Comparison of ENCODE assay signal across 9 cellular contexts in the genomic region with DNA sequence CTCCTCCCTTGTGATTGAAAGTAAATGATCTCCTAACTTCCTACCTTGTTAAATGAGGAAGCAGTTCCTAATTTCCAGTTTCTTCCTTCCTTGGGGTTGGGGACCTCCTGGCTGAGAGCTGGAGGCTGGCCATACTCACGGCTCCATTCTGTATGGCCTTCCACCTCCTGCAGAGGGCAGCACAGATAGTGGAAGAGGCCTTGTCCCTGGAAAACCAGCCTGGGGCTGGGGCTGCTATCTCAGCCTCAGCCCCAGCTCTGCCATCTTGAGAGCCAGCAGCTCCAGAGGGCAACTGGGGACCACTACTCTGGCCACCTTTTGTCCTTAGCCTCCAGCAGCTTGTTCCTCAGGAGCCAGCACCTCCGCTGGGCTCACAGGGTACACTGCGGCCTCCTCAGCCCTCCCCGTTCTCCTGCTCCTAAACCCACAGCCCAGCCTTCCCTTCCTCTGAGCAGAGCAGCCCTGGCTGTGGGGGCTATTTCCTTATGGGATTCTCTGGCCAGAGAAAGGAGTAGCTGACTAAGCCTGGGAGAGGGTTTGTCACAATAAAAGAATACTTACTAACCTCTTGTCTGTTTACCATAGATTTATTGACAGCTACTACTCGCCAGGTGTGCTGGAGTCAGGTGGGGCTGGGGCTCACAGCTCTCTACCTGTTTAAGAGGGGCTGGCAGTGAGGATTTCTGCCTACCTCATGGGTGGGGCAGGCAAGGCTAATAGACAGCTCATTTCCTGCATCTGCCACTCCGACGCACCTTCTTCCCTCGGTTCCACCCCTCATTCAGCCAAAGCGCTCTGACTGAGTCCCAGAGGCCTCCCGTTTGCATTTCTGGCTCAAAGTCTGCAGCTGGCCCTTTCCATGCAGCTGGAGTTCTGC. TPM values are rescaled to one million over a fixed set of nuclear protein-coding genes. Genes with fewer than 3 reads are reported as not detected.
DNase-seq lines count a peak whose midpoint lies in the region; ATAC-seq and TF ChIP-seq lines count a peak whose summit lies in the region.
"Had no signal": no experiment of that assay in that cellular context is flagged by ENCODE, and none has a peak within 500 bp of the region (broad histone marks: within the 10 kb centered on the region; RNA-seq: fewer than 3 reads in every experiment).

No MANE protein-coding gene starts in this region.

- H3K36me3 Mint-ChIP-seq in activated B cell treated with CpG ODN at 0.5 μM for 24 hours (ENCODE audit: low read depth) = peaks cover 48% of the 10 kb centered on the region
- H3K36me3 Mint-ChIP-seq in central memory CD8-positive, alpha-beta T cell (ENCODE audit: insufficient read depth) = peaks cover 11% of the 10 kb centered on the region

- POLR2A ChIA-PET in activated B cell treated with CpG ODN at 0.5 μM for 24 hours (lab: Charles Lee) = interaction anchor here (0.6 to 3.3 kb wide), 15 partner anchors 9 to 1166 kb away, joined by 3 to 26 read pairs (median 7); a partner anchor contains a TSS

- DNase-seq in AG08395 (ENCODE audit: low spot score) (peak; percentile 81), GM19240 (ENCODE audit: insufficient read length, low spot score) (peak; percentile 50), NCI-H2196 (lab: John Stamatoyannopoulos, UW; ENCODE audit: unreplicated experiment) (peak; percentile 84), activated B cell treated with CpG ODN at 0.5 μM for 24 hours (no peak), left kidney (ENCODE audit: low read depth, low spot score) (peak; percentile 88)
- DNase-seq in central memory CD8-positive, alpha-beta T cell (ENCODE audit: low spot score in 2 of 2) = peak; percentile 26
- peak in 2 of 3 experiments; percentile 30 to 58 for DNase-seq in stimulated activated CD4-positive, alpha-beta T cell treated with anti-CD3 and anti-CD28 coated beads, TNF-alpha, amount 100 ng/mL, for 24 hours (ENCODE audit: low read depth in 3 of 3)

- ATAC-seq in activated B cell treated with CpG ODN at 0.5 μM for 24 hours (ENCODE audit: low read depth) = peak; percentile 93
- ATAC-seq in central memory CD8-positive, alpha-beta T cell (replicated peaks; ENCODE audit: extremely low read depth, poor library complexity, severe bottlenecking) = no peak
- ATAC-seq in GM19328 (IDR thresholded peaks at IDR 0.05; ENCODE audit: unreplicated experiment) = no peak

- H3K27me3 Mint-ChIP-seq in activated B cell treated with CpG ODN at 0.5 μM for 24 hours = no peaks in the 10 kb centered on the region
- H3K27me3 Mint-ChIP-seq in central memory CD8-positive, alpha-beta T cell = no peaks in the 10 kb centered on the region

- H3K4me3 Mint-ChIP-seq in activated B cell treated with CpG ODN at 0.5 μM for 24 hours = no peak overlapping the region
- no peak overlapping the region for H3K4me3 Mint-ChIP-seq in central memory CD8-positive, alpha-beta T cell

- H3K27ac Mint-ChIP-seq in activated B cell treated with CpG ODN at 0.5 μM for 24 hours = no peak overlapping the region
- no peak overlapping the region for H3K27ac Mint-ChIP-seq in central memory CD8-positive, alpha-beta T cell (ENCODE audit: low read depth)

- CTCF ChIA-PET in activated B cell treated with CpG ODN at 0.5 μM for 24 hours (lab: Charles Lee) = interaction anchor here (0.6 to 5.3 kb wide), 39 partner anchors 9 to 200 kb away, joined by 3 to 51 read pairs (median 4); a partner anchor contains a TSS

- peaks cover 21% of the 10 kb centered on the region for H3K4me1 Mint-ChIP-seq in activated B cell treated with CpG ODN at 0.5 μM for 24 hours
- H3K4me1 Mint-ChIP-seq in central memory CD8-positive, alpha-beta T cell = peaks cover 11% of the 10 kb centered on the region

- no peaks in the 10 kb centered on the region for H3K9me3 Mint-ChIP-seq in activated B cell treated with CpG ODN at 0.5 μM for 24 hours
- no peaks in the 10 kb centered on the region for H3K9me3 Mint-ChIP-seq in central memory CD8-positive, alpha-beta T cell

- peak; percentile 44 for TF ChIP-seq CTCF in activated B cell treated with CpG ODN at 0.5 μM for 24 hours (IDR thresholded peaks at IDR 0.05)

- intact Hi-C loops in activated B cell treated with CpG ODN at 0.5 μM for 24 hours (cut with micrococcal nuclease) = loop anchor here (1.0 to 5.0 kb wide), 5 partner anchors 11 to 198 kb away; a partner anchor contains a TSS

RNA-seq across cellular contexts. Expression of a gene that starts 6.3 kb away (rescaled TPM):
- total RNA-seq in activated B cell treated with CpG ODN at 0.5 μM for 24 hours = 31.8 and 35.5 TPM in 2 replicates

RNA-seq across cellular contexts. Expression of a gene that starts 6.3 kb away (rescaled TPM):
- total RNA-seq in activated B cell treated with CpG ODN at 0.5 μM for 24 hours = 196 and 213 TPM in 2 replicates

RNA-seq across cellular contexts. Expression of a gene that starts 7.0 kb away (rescaled TPM):
- not detected in 2 replicates for total RNA-seq in activated B cell treated with CpG ODN at 0.5 μM for 24 hours
- total RNA-seq: skeletal muscle tissue had no signal

RNA-seq across cellular contexts. Expression of a gene that starts 10.4 kb away (rescaled TPM):
- total RNA-seq in activated B cell treated with CpG ODN at 0.5 μM for 24 hours = 3.5 and 4.2 TPM in 2 replicates

RNA-seq across cellular contexts. Expression of a gene that starts 15.5 kb away (rescaled TPM):
- total RNA-seq in activated B cell treated with CpG ODN at 0.5 μM for 24 hours = 50.4 and 56.9 TPM in 2 replicates
